8 cellular contexts compared by ENCODE assay signal in genomic region chr17:76383645-76384221, GRCh38. TPM values are rescaled to one million over a fixed set of nuclear protein-coding genes. Genes with fewer than 3 reads are reported as not detected.
DNase-seq lines count a peak whose midpoint lies in the region; ATAC-seq and TF ChIP-seq lines count a peak whose summit lies in the region.

No MANE protein-coding gene starts in this region.

- H3K4me3 Mint-ChIP-seq in WTC11 = peak overlapping the region; percentile 81
- H3K4me3 Mint-ChIP-seq in stimulated activated naive CD8-positive, alpha-beta T cell treated with anti-CD3 and anti-CD28 coated beads, Interleukin-15, amount 100 ng/mL, for 72 hours = peak overlapping the region; percentile 95 to 98

- peak overlapping the region; percentile 95 for H3K4me2 ChIP-seq in mesenchymal stem cell (ENCODE audit: low read length, poor library complexity, severe bottlenecking)

- H3K79me1 ChIP-seq in mesenchymal stem cell (replicated peaks; ENCODE audit: low read length, poor library complexity, severe bottlenecking) = peaks cover 13% of the 10 kb centered on the region

- H3K27me3 ChIP-seq in ACC112 (ENCODE audit: insufficient read depth, low read length) (no peaks in the 10 kb centered on the region), HUES64 (ENCODE audit: insufficient read depth, low read length) (peaks cover 46% of the 10 kb centered on the region), mesenchymal stem cell (ENCODE audit: control insufficient read depth in 1 of 2, insufficient read depth in 1 of 2, low read length in 2 of 2) (no peaks in the 10 kb centered on the region)

- no peak overlapping the region for H4K91ac ChIP-seq in mesenchymal stem cell (ENCODE audit: low read length)

- H2BK15ac ChIP-seq in mesenchymal stem cell (ENCODE audit: low read depth, poor library complexity, severe bottlenecking) = peak overlapping the region; percentile 94

- under 1% methylated on average over 58 of the region's 58 CpGs for WGBS in HUES64
- 1% methylated on average over 39 of the region's 58 CpGs for WGBS in mesenchymal stem cell

- H3K27me3 Mint-ChIP-seq in WTC11 (ENCODE audit: low read depth) = peaks cover 49% of the 10 kb centered on the region
- peaks cover 20% of the 10 kb centered on the region for H3K27me3 Mint-ChIP-seq in stimulated activated naive CD8-positive, alpha-beta T cell treated with anti-CD3 and anti-CD28 coated beads, Interleukin-15, amount 100 ng/mL, for 72 hours

- CTCF ChIA-PET in WTC11 (lab: Charles Lee) = interaction anchor here (0.6 to 10.6 kb wide), 8 partner anchors 10 to 157 kb away, joined by 3 to 135 read pairs (median 14); partner anchors contain the start of gene PRPSAP1

- peaks cover 42% of the 10 kb centered on the region for H3K79me2 ChIP-seq in ACC112 (ENCODE audit: control insufficient read depth, insufficient read depth, low read length, unreplicated experiment)

- H3K27ac ChIP-seq in ACC112 (ENCODE audit: low read depth, low read length) (peak overlapping the region; percentile 95), HUES64 (ENCODE audit: low read depth, low read length) (no peak overlapping the region), mesenchymal stem cell (ENCODE audit: low read length, poor library complexity, severe bottlenecking) (no peak overlapping the region)

- peaks cover 11% of the 10 kb centered on the region for H3K4me1 Mint-ChIP-seq in WTC11
- H3K4me1 Mint-ChIP-seq in stimulated activated naive CD8-positive, alpha-beta T cell treated with anti-CD3 and anti-CD28 coated beads, Interleukin-15, amount 100 ng/mL, for 72 hours = peaks cover 38% of the 10 kb centered on the region

- H3K9ac ChIP-seq in HUES64 (ENCODE audit: low read depth, low read length) (peak overlapping the region; percentile 56; the same call in 1 of the 2 replicates), mesenchymal stem cell (ENCODE audit: low read length) (peak overlapping the region; percentile 94)

- H3K14ac ChIP-seq in mesenchymal stem cell (ENCODE audit: low read length in 2 of 2) = no peak overlapping the region

- ATAC-seq in WTC11 = peak; percentile 14
- peak; percentile 54 for ATAC-seq in stimulated activated naive CD8-positive, alpha-beta T cell treated with anti-CD3 and anti-CD28 coated beads, Interleukin-15, amount 100 ng/mL, for 72 hours

- H4K8ac ChIP-seq in mesenchymal stem cell (ENCODE audit: low read length) = peak overlapping the region; percentile 52

- H3K4ac ChIP-seq in mesenchymal stem cell (ENCODE audit: low read depth in 1 of 2, low read length in 2 of 2) = peak overlapping the region; percentile 2 to 55

- no peak overlapping the region for H2BK5ac ChIP-seq in mesenchymal stem cell (ENCODE audit: low read depth, low read length, poor library complexity, severe bottlenecking)

- in situ Hi-C loops in GM13977 (cut with MboI; ENCODE audit: low pct_unique_long_range_greater_than_20kb, low sequenced_read_pairs, unreplicated experiment) = no loop called here

- H3K23ac ChIP-seq in mesenchymal stem cell (ENCODE audit: low read length in 2 of 2) = peak overlapping the region in 1 of 2 experiments; percentile 83

- peak; percentile 82 for DNase-seq in GM13977 (ENCODE audit: low spot score)
- peak; percentile 59 for DNase-seq in WTC11 (ENCODE audit: low spot score)
- peak; percentile 83 for DNase-seq in ecto neural progenitor cell (ENCODE audit: low spot score)
- DNase-seq in mesenchymal stem cell = peak; percentile 84
- DNase-seq in stimulated activated naive CD8-positive, alpha-beta T cell treated with anti-CD3 and anti-CD28 coated beads, Interleukin-15, amount 100 ng/mL, for 72 hours = peak; percentile 71 to 74
- no peak for DNase-seq in cortex of kidney (lab: John Stamatoyannopoulos, UW)

- H3K9me3 Mint-ChIP-seq in WTC11 = no peaks in the 10 kb centered on the region
- H3K9me3 Mint-ChIP-seq in stimulated activated naive CD8-positive, alpha-beta T cell treated with anti-CD3 and anti-CD28 coated beads, Interleukin-15, amount 100 ng/mL, for 72 hours = no peaks in the 10 kb centered on the region

- H3K36me3 Mint-ChIP-seq in WTC11 = no peaks in the 10 kb centered on the region

- H3K36me3 ChIP-seq in ACC112 (ENCODE audit: insufficient read depth, low read length) (peaks cover 9% of the 10 kb centered on the region; the same call in 1 of the 2 replicates), HUES64 (ENCODE audit: insufficient read depth, low read length) (no peaks in the 10 kb centered on the region), mesenchymal stem cell (ENCODE audit: control insufficient read depth in 1 of 2, insufficient read depth in 2 of 2, low read depth in 1 of 2, low read length in 2 of 2) (peaks cover 15 to 19% of the 10 kb centered on the region in 2 experiments)

- peak overlapping the region; percentile 45 for H2BK120ac ChIP-seq in mesenchymal stem cell (ENCODE audit: low read depth, low read length)

- peak overlapping the region; percentile 52 to 71 for H3K18ac ChIP-seq in mesenchymal stem cell (ENCODE audit: low read depth in 1 of 2, low read length in 2 of 2)

- POLR2A ChIA-PET in WTC11 (lab: Charles Lee) = interaction anchor here (0.5 to 0.6 kb wide), 2 partner anchors 30 to 1082 kb away, joined by 3 to 5 read pairs; partner anchors contain the start of gene PRPSAP1

- H2BK12ac ChIP-seq in mesenchymal stem cell (ENCODE audit: low read length in 2 of 2) = peak overlapping the region in 1 of 2 experiments; percentile 10

- TF ChIP-seq CTCF in GM13977 (IDR thresholded peaks at IDR 0.05; ENCODE audit: extremely low read depth, insufficient read depth, missing control alignments) (peak; percentile 24), WTC11 (IDR thresholded peaks at IDR 0.05) (no peak)

- no peaks in the 10 kb centered on the region for H3K9me3 ChIP-seq in HUES64 (ENCODE audit: insufficient read depth, low read depth, low read length)
- H3K9me3 ChIP-seq in mesenchymal stem cell (ENCODE audit: control insufficient read depth, low read length) = no peaks in the 10 kb centered on the region

- H2AFZ ChIP-seq in ACC112 (ENCODE audit: low read length, unreplicated experiment) = peak overlapping the region; percentile 8
- peak overlapping the region; percentile 39 for H2AFZ ChIP-seq in mesenchymal stem cell (ENCODE audit: low read depth, low read length)

- peaks cover 22% of the 10 kb centered on the region for H3K4me1 ChIP-seq in ACC112 (ENCODE audit: control insufficient read depth, insufficient read depth, low read length, unreplicated experiment)
- peaks cover 9% of the 10 kb centered on the region; the same call in 1 of the 2 replicates for H3K4me1 ChIP-seq in HUES64 (ENCODE audit: insufficient read depth, low read length)
- peaks cover 38% of the 10 kb centered on the region for H3K4me1 ChIP-seq in mesenchymal stem cell (ENCODE audit: control insufficient read depth, insufficient read depth, low read depth, low read length)

- H3K27ac Mint-ChIP-seq in WTC11 = no peak overlapping the region
- H3K27ac Mint-ChIP-seq in stimulated activated naive CD8-positive, alpha-beta T cell treated with anti-CD3 and anti-CD28 coated beads, Interleukin-15, amount 100 ng/mL, for 72 hours = peak overlapping the region; percentile 87 to 95

- H3K4me3 ChIP-seq in ACC112 (ENCODE audit: low read depth, low read length) = peak overlapping the region; percentile 85
- peak overlapping the region; percentile 61 for H3K4me3 ChIP-seq in HUES64 (ENCODE audit: low read length)
- H3K4me3 ChIP-seq in mesenchymal stem cell (ENCODE audit: insufficient read depth in 1 of 2, low read depth in 1 of 2, low read length in 2 of 2) = peak overlapping the region; percentile 68 to 83

- no peak overlapping the region for H2AK5ac ChIP-seq in mesenchymal stem cell (ENCODE audit: low read length, severe bottlenecking)

TF ChIP-seq in WTC11, 78 proteins besides CTCF, POLR2A, EP300 and RAD21:
- TF ChIP-seq TCF7 (CRISPR knock-in tag; IDR thresholded peaks at IDR 0.05; ENCODE audit: low read depth) (no peak), GABPB1 (CRISPR knock-in tag; IDR thresholded peaks at IDR 0.05) (peak; percentile 32; the same call in 1 of the 2 replicates), PREB (CRISPR knock-in tag; IDR thresholded peaks at IDR 0.05; ENCODE audit: borderline replicate concordance) (0 out of 2 replicates have a peak, but pooled peaks have one; percentile 5)

RNA-seq across cellular contexts. Expression of gene SPHK1, which starts 0.7 kb away (rescaled TPM):
- polyA plus RNA-seq in HUES64 (2013, experiment 1 of 2) = 1.8 TPM
- 2.6 TPM for polyA plus RNA-seq in HUES64 (2013, experiment 2 of 2)
- 2.5 to 2.9 TPM (median 2.8 TPM) in 3 replicates for total RNA-seq in WTC11 (2021)
- 5.4 TPM for polyA plus RNA-seq in mesenchymal stem cell (2013, experiment 1 of 2)
- polyA plus RNA-seq in mesenchymal stem cell (2013, experiment 2 of 2) = 5.4 TPM

RNA-seq across cellular contexts. Expression of gene PRPSAP1, which starts 30.0 kb away (rescaled TPM):
- polyA plus RNA-seq in HUES64 (2013, experiment 1 of 2) = 33.4 TPM
- polyA plus RNA-seq in HUES64 (2013, experiment 2 of 2) = 40.6 TPM
- 50.0 to 56.5 TPM (median 52.3 TPM) in 3 replicates for total RNA-seq in WTC11 (2021)
- 20.6 TPM for polyA plus RNA-seq in mesenchymal stem cell (2013, experiment 1 of 2)
- 19.8 TPM for polyA plus RNA-seq in mesenchymal stem cell (2013, experiment 2 of 2)
